ENCODE assay signal across 2 cellular contexts in the genomic region with DNA sequence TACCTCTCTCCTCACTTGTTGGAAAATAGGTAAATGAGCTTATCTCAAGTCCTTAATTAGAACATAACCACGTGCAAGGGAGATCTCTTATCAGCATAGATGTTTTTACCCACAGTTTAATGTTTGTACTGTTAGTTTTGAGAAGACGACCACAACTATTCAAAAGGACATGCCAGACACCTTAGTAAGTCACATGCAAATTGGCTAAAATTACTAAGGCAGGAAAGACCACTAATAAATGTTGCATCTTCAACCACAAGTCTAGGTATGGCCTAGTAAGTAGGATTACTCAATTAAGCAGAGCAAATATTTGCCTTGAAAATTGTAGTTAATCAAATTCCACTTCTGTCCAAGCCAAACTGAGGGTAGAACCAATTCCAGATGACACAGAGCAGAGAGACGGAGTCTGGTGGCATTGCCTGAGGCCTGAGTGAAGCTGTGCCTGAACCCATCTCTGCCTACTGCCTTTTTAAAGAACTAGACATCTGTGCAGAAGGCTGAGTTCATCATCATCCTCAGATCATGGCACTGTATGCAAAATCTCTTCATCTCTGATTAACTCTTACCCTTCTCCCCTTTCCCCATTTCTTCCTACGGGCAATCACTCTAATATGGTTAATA.
TF ChIP-seq lines count a peak whose summit lies in the region.

No MANE protein-coding gene starts in this region.

TF ChIP-seq in IMR-90, 13 proteins besides CTCF, POLR2A, EP300 and RAD21:
- TF ChIP-seq CEBPB (IDR thresholded peaks at IDR 0.05; ENCODE audit: low read depth, low read length): peak; percentile 36; the same call in 1 of the 2 replicates
- TF ChIP-seq BHLHE40 (IDR thresholded peaks at IDR 0.05; ENCODE audit: low read depth, low read length): peak; percentile 78
- TF ChIP-seq FOS (IDR thresholded peaks at IDR 0.05; ENCODE audit: low read depth, low read length): no peak

TF ChIP-seq in K562, 482 proteins besides CTCF, POLR2A, EP300 and RAD21:
- TF ChIP-seq, protein P1, sequence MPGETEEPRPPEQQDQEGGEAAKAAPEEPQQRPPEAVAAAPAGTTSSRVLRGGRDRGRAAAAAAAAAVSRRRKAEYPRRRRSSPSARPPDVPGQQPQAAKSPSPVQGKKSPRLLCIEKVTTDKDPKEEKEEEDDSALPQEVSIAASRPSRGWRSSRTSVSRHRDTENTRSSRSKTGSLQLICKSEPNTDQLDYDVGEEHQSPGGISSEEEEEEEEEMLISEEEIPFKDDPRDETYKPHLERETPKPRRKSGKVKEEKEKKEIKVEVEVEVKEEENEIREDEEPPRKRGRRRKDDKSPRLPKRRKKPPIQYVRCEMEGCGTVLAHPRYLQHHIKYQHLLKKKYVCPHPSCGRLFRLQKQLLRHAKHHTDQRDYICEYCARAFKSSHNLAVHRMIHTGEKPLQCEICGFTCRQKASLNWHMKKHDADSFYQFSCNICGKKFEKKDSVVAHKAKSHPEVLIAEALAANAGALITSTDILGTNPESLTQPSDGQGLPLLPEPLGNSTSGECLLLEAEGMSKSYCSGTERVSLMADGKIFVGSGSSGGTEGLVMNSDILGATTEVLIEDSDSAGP (CRISPR knock-in tag; IDR thresholded peaks at IDR 0.05): no peak
- TF ChIP-seq ZNF778 (CRISPR knock-in tag; IDR thresholded peaks at IDR 0.05): no peak
- TF ChIP-seq ZC3H8 (IDR thresholded peaks at IDR 0.05): no peak
- no peak for TF ChIP-seq MCM7 (IDR thresholded peaks at IDR 0.05)
- TF ChIP-seq HCFC1 (IDR thresholded peaks at IDR 0.05; ENCODE audit: low read depth, low read length): no peak
- no peak for TF ChIP-seq PYGO2 (tag; IDR thresholded peaks at IDR 0.05)
- TF ChIP-seq, protein P2, sequence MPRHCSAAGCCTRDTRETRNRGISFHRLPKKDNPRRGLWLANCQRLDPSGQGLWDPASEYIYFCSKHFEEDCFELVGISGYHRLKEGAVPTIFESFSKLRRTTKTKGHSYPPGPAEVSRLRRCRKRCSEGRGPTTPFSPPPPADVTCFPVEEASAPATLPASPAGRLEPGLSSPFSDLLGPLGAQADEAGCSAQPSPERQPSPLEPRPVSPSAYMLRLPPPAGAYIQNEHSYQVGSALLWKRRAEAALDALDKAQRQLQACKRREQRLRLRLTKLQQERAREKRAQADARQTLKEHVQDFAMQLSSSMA (CRISPR knock-in tag; IDR thresholded peaks at IDR 0.05): no peak
- TF ChIP-seq PTBP1 (IDR thresholded peaks at IDR 0.05; ENCODE audit: low read depth, low read length): no peak
- no peak for TF ChIP-seq RB1 (IDR thresholded peaks at IDR 0.05; ENCODE audit: low read depth)
- no peak for TF ChIP-seq IFI16 (CRISPR knock-in tag; IDR thresholded peaks at IDR 0.05)
- no peak for TF ChIP-seq U2AF2 (optimal IDR thresholded peaks at IDR 0.05; ENCODE audit: low read depth, low read length)
- no peak for TF ChIP-seq KDM1A (IDR thresholded peaks at IDR 0.05)
- TF ChIP-seq SREBF2 (CRISPR knock-in tag; IDR thresholded peaks at IDR 0.05): no peak
- TF ChIP-seq, protein P3, sequence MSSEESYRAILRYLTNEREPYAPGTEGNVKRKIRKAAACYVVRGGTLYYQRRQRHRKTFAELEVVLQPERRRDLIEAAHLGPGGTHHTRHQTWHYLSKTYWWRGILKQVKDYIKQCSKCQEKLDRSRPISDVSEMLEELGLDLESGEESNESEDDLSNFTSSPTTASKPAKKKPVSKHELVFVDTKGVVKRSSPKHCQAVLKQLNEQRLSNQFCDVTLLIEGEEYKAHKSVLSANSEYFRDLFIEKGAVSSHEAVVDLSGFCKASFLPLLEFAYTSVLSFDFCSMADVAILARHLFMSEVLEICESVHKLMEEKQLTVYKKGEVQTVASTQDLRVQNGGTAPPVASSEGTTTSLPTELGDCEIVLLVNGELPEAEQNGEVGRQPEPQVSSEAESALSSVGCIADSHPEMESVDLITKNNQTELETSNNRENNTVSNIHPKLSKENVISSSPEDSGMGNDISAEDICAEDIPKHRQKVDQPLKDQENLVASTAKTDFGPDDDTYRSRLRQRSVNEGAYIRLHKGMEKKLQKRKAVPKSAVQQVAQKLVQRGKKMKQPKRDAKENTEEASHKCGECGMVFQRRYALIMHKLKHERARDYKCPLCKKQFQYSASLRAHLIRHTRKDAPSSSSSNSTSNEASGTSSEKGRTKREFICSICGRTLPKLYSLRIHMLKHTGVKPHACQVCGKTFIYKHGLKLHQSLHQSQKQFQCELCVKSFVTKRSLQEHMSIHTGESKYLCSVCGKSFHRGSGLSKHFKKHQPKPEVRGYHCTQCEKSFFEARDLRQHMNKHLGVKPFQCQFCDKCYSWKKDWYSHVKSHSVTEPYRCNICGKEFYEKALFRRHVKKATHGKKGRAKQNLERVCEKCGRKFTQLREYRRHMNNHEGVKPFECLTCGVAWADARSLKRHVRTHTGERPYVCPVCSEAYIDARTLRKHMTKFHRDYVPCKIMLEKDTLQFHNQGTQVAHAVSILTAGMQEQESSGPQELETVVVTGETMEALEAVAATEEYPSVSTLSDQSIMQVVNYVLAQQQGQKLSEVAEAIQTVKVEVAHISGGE (CRISPR knock-in tag; IDR thresholded peaks at IDR 0.05): no peak
- TF ChIP-seq TCF7L2 (IDR thresholded peaks at IDR 0.05; ENCODE audit: low read depth, low read length): no peak
- no peak for TF ChIP-seq SNIP1 (IDR thresholded peaks at IDR 0.05; ENCODE audit: low read depth)
- TF ChIP-seq, protein P4, sequence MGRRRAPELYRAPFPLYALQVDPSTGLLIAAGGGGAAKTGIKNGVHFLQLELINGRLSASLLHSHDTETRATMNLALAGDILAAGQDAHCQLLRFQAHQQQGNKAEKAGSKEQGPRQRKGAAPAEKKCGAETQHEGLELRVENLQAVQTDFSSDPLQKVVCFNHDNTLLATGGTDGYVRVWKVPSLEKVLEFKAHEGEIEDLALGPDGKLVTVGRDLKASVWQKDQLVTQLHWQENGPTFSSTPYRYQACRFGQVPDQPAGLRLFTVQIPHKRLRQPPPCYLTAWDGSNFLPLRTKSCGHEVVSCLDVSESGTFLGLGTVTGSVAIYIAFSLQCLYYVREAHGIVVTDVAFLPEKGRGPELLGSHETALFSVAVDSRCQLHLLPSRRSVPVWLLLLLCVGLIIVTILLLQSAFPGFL (CRISPR knock-in tag; IDR thresholded peaks at IDR 0.05): no peak
- TF ChIP-seq, protein P5, sequence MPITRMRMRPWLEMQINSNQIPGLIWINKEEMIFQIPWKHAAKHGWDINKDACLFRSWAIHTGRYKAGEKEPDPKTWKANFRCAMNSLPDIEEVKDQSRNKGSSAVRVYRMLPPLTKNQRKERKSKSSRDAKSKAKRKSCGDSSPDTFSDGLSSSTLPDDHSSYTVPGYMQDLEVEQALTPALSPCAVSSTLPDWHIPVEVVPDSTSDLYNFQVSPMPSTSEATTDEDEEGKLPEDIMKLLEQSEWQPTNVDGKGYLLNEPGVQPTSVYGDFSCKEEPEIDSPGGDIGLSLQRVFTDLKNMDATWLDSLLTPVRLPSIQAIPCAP (CRISPR knock-in tag; IDR thresholded peaks at IDR 0.05; ENCODE audit: borderline replicate concordance): no peak
- TF ChIP-seq, protein P6, sequence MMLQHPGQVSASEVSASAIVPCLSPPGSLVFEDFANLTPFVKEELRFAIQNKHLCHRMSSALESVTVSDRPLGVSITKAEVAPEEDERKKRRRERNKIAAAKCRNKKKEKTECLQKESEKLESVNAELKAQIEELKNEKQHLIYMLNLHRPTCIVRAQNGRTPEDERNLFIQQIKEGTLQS (IDR thresholded peaks at IDR 0.05): no peak
- TF ChIP-seq, protein P6 (CRISPR knock-in tag; conservative IDR thresholded peaks at IDR 0.05): no peak
